In the genomic region with DNA sequence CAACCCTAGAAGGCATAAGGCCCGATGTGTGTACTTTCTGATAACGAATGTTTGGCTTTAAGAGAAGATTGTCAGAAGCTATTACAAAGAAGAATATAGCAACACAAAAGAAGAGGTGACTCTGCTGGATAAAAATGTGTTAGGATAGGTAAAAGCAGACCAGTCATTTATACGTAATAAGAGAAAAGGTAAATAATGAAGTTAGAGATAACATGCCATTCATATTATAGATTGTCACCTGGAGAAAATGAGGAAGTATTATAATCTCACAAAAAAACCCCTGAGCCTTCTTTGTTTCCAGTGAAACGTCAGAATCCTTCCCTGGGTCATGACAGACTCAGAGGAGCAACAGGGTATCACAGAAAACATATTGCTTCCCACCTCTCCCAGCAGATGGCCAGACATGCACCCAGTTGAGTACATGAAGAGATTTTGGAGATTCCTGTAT, we compare ENCODE assay signal across 2 cellular contexts.
TF ChIP-seq lines count a peak whose summit lies in the region.

No MANE protein-coding gene starts in this region.

TF ChIP-seq in SK-N-SH treated with all-trans-retinoic acid at 6 μM for 48 hours, 23 proteins besides CTCF, POLR2A, EP300 and RAD21 (continued from another document):
- TF ChIP-seq, protein P1, sequence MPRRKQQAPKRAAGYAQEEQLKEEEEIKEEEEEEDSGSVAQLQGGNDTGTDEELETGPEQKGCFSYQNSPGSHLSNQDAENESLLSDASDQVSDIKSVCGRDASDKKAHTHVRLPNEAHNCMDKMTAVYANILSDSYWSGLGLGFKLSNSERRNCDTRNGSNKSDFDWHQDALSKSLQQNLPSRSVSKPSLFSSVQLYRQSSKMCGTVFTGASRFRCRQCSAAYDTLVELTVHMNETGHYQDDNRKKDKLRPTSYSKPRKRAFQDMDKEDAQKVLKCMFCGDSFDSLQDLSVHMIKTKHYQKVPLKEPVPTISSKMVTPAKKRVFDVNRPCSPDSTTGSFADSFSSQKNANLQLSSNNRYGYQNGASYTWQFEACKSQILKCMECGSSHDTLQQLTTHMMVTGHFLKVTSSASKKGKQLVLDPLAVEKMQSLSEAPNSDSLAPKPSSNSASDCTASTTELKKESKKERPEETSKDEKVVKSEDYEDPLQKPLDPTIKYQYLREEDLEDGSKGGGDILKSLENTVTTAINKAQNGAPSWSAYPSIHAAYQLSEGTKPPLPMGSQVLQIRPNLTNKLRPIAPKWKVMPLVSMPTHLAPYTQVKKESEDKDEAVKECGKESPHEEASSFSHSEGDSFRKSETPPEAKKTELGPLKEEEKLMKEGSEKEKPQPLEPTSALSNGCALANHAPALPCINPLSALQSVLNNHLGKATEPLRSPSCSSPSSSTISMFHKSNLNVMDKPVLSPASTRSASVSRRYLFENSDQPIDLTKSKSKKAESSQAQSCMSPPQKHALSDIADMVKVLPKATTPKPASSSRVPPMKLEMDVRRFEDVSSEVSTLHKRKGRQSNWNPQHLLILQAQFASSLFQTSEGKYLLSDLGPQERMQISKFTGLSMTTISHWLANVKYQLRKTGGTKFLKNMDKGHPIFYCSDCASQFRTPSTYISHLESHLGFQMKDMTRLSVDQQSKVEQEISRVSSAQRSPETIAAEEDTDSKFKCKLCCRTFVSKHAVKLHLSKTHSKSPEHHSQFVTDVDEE (CRISPR knock-in tag; IDR thresholded peaks at IDR 0.05): no peak
- TF ChIP-seq, protein P2, sequence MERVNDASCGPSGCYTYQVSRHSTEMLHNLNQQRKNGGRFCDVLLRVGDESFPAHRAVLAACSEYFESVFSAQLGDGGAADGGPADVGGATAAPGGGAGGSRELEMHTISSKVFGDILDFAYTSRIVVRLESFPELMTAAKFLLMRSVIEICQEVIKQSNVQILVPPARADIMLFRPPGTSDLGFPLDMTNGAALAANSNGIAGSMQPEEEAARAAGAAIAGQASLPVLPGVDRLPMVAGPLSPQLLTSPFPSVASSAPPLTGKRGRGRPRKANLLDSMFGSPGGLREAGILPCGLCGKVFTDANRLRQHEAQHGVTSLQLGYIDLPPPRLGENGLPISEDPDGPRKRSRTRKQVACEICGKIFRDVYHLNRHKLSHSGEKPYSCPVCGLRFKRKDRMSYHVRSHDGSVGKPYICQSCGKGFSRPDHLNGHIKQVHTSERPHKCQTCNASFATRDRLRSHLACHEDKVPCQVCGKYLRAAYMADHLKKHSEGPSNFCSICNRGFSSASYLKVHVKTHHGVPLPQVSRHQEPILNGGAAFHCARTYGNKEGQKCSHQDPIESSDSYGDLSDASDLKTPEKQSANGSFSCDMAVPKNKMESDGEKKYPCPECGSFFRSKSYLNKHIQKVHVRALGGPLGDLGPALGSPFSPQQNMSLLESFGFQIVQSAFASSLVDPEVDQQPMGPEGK (CRISPR knock-in tag; IDR thresholded peaks at IDR 0.05; ENCODE audit: borderline replicate concordance): no peak
- TF ChIP-seq ZC3H10 (CRISPR knock-in tag; IDR thresholded peaks at IDR 0.05) (no peak), ZFP30 (CRISPR knock-in tag; IDR thresholded peaks at IDR 0.05) (no peak), ZNF565 (CRISPR knock-in tag; conservative IDR thresholded peaks at IDR 0.05; ENCODE audit: low read depth) (no peak), RARB (CRISPR knock-in tag; IDR thresholded peaks at IDR 0.05) (no peak), TCF4 (CRISPR knock-in tag; IDR thresholded peaks at IDR 0.05; ENCODE audit: borderline replicate concordance) (no peak), ZFP3 (CRISPR knock-in tag; IDR thresholded peaks at IDR 0.05) (no peak), ZNF8 (CRISPR knock-in tag; IDR thresholded peaks at IDR 0.05) (no peak), CSDC2 (CRISPR knock-in tag; IDR thresholded peaks at IDR 0.05) (no peak), ISL1 (CRISPR knock-in tag; IDR thresholded peaks at IDR 0.05) (no peak), ZNF70 (CRISPR knock-in tag; IDR thresholded peaks at IDR 0.05) (no peak), SNAI2 (CRISPR knock-in tag; IDR thresholded peaks at IDR 0.05) (no peak)
- TF ChIP-seq, protein P3, sequence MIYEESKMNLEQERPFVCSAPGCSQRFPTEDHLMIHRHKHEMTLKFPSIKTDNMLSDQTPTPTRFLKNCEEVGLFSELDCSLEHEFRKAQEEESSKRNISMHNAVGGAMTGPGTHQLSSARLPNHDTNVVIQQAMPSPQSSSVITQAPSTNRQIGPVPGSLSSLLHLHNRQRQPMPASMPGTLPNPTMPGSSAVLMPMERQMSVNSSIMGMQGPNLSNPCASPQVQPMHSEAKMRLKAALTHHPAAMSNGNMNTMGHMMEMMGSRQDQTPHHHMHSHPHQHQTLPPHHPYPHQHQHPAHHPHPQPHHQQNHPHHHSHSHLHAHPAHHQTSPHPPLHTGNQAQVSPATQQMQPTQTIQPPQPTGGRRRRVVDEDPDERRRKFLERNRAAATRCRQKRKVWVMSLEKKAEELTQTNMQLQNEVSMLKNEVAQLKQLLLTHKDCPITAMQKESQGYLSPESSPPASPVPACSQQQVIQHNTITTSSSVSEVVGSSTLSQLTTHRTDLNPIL (CRISPR knock-in tag; IDR thresholded peaks at IDR 0.05; ENCODE audit: low read depth): no peak
- TF ChIP-seq, protein P4, sequence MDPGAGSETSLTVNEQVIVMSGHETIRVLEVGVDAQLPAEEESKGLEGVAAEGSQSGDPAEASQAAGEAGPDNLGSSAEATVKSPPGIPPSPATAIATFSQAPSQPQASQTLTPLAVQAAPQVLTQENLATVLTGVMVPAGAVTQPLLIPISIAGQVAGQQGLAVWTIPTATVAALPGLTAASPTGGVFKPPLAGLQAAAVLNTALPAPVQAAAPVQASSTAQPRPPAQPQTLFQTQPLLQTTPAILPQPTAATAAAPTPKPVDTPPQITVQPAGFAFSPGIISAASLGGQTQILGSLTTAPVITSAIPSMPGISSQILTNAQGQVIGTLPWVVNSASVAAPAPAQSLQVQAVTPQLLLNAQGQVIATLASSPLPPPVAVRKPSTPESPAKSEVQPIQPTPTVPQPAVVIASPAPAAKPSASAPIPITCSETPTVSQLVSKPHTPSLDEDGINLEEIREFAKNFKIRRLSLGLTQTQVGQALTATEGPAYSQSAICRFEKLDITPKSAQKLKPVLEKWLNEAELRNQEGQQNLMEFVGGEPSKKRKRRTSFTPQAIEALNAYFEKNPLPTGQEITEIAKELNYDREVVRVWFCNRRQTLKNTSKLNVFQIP (CRISPR knock-in tag; IDR thresholded peaks at IDR 0.05; ENCODE audit: borderline replicate concordance, low read depth): no peak
- TF ChIP-seq, protein P5, sequence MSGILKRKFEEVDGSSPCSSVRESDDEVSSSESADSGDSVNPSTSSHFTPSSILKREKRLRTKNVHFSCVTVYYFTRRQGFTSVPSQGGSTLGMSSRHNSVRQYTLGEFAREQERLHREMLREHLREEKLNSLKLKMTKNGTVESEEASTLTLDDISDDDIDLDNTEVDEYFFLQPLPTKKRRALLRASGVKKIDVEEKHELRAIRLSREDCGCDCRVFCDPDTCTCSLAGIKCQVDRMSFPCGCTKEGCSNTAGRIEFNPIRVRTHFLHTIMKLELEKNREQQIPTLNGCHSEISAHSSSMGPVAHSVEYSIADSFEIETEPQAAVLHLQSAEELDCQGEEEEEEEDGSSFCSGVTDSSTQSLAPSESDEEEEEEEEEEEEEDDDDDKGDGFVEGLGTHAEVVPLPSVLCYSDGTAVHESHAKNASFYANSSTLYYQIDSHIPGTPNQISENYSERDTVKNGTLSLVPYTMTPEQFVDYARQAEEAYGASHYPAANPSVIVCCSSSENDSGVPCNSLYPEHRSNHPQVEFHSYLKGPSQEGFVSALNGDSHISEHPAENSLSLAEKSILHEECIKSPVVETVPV (CRISPR knock-in tag; IDR thresholded peaks at IDR 0.05): no peak

TF ChIP-seq in SK-N-SH, 30 proteins besides CTCF, POLR2A, EP300 and RAD21 (continued from another document):
- TF ChIP-seq YY1 (IDR thresholded peaks at IDR 0.05; ENCODE audit: low read depth) (no peak), MEF2A (IDR thresholded peaks at IDR 0.05; ENCODE audit: borderline replicate concordance, low read depth) (no peak), MXI1 (IDR thresholded peaks at IDR 0.05; ENCODE audit: low read depth, low read length) (no peak), JUND (IDR thresholded peaks at IDR 0.05) (no peak), FOXJ3 (CRISPR knock-in tag; IDR thresholded peaks at IDR 0.05) (no peak), ELF1 (IDR thresholded peaks at IDR 0.05) (no peak), TEAD4 (IDR thresholded peaks at IDR 0.05; ENCODE audit: borderline replicate concordance, insufficient read depth) (no peak)
- TF ChIP-seq, protein P6, sequence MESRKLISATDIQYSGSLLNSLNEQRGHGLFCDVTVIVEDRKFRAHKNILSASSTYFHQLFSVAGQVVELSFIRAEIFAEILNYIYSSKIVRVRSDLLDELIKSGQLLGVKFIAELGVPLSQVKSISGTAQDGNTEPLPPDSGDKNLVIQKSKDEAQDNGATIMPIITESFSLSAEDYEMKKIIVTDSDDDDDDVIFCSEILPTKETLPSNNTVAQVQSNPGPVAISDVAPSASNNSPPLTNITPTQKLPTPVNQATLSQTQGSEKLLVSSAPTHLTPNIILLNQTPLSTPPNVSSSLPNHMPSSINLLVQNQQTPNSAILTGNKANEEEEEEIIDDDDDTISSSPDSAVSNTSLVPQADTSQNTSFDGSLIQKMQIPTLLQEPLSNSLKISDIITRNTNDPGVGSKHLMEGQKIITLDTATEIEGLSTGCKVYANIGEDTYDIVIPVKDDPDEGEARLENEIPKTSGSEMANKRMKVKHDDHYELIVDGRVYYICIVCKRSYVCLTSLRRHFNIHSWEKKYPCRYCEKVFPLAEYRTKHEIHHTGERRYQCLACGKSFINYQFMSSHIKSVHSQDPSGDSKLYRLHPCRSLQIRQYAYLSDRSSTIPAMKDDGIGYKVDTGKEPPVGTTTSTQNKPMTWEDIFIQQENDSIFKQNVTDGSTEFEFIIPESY (IDR thresholded peaks at IDR 0.05; ENCODE audit: borderline replicate concordance, low read depth): no peak
- TF ChIP-seq, protein P7, sequence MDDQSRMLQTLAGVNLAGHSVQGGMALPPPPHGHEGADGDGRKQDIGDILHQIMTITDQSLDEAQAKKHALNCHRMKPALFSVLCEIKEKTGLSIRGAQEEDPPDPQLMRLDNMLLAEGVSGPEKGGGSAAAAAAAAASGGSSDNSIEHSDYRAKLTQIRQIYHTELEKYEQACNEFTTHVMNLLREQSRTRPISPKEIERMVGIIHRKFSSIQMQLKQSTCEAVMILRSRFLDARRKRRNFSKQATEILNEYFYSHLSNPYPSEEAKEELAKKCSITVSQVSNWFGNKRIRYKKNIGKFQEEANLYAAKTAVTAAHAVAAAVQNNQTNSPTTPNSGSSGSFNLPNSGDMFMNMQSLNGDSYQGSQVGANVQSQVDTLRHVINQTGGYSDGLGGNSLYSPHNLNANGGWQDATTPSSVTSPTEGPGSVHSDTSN (IDR thresholded peaks at IDR 0.05): no peak
TF ChIP-seq in SK-N-SH: peak in this region for 0.
